Comparison of ENCODE assay signal across 23 cellular contexts in genomic region chr7:24958399-24958798, GRCh38.
"Had no signal": no experiment of that assay in that cellular context is flagged by ENCODE, and none has a peak within 500 bp of the region (broad histone marks: within the 10 kb centered on the region; RNA-seq: fewer than 3 reads in every experiment).

No MANE protein-coding gene starts in this region.

- ATAC-seq: activated CD4-positive, CD25-positive, alpha-beta regulatory T cell treated with anti-CD3 and anti-CD28 coated beads, Interleukin-2, amount 50 U/mL, for 24 hours; activated CD8-positive, alpha-beta T cell treated with anti-CD3 and anti-CD28 coated beads for 36 hours; activated T-cell treated with anti-CD3 and anti-CD28 coated beads, Interleukin-2, amount 50 U/mL, for 72 hours had no signal

- H3K4me3 ChIP-seq: Peyer's patch, SJCRH30 had no signal

- H3K27ac Mint-ChIP-seq: activated CD8-positive, alpha-beta T cell treated with anti-CD3 and anti-CD28 coated beads for 36 hours; activated naive CD4-positive, alpha-beta T cell treated with anti-CD3 and anti-CD28 coated beads, Interleukin-2, amount 10 ng/mL, durations not matched to agents 7 days and 5 days; activated naive CD8-positive, alpha-beta T cell treated with anti-CD3 and anti-CD28 coated beads for 36 hours; activated T-helper 2 cell treated with anti-CD3 and anti-CD28 coated beads, Interferon-gamma antibody, Interleukin-2, Interleukin-4, amounts not matched to agents 10 μg/mL and 5 μg/mL and 100 μg/mL, durations not matched to agents 14 hours and 24 hours and 36 hours had no signal

- H3K9ac ChIP-seq: SK-N-SH had no signal

- H3K4me2 ChIP-seq: SK-N-SH had no signal

- H3K27me3 ChIP-seq: Peyer's patch, SJCRH30 had no signal

- H3K9me3 Mint-ChIP-seq: activated CD8-positive, alpha-beta T cell treated with anti-CD3 and anti-CD28 coated beads for 36 hours; activated naive CD4-positive, alpha-beta T cell treated with anti-CD3 and anti-CD28 coated beads, Interleukin-2, amount 10 ng/mL, durations not matched to agents 7 days and 5 days; activated T-cell treated with anti-CD3 and anti-CD28 coated beads, Interleukin-2, amount 50 U/mL, for 72 hours had no signal

- H3K4me3 Mint-ChIP-seq: activated CD8-positive, alpha-beta T cell treated with anti-CD3 and anti-CD28 coated beads for 36 hours; activated naive CD4-positive, alpha-beta T cell treated with anti-CD3 and anti-CD28 coated beads, Interleukin-2, amount 10 ng/mL, durations not matched to agents 7 days and 5 days; activated naive CD8-positive, alpha-beta T cell treated with anti-CD3 and anti-CD28 coated beads for 36 hours; activated T-cell treated with anti-CD3 and anti-CD28 coated beads, Interleukin-2, amount 50 U/mL, for 72 hours had no signal

- DNase-seq: activated CD4-positive, alpha-beta T cell treated with anti-CD3 and anti-CD28 coated beads for 4 hours; activated CD8-positive, alpha-beta memory T cell treated with anti-CD3 and anti-CD28 coated beads, Interleukin-2, amount 50 U/mL, for 4 hours; activated CD8-positive, alpha-beta T cell treated with anti-CD3 and anti-CD28 coated beads for 36 hours; activated gamma-delta T cell treated with Interleukin-2 at 50 U/mL for 16 hours; activated naive CD4-positive, alpha-beta T cell treated with anti-CD3 and anti-CD28 coated beads, Interleukin-2, amount 10 ng/mL, durations not matched to agents 7 days and 5 days; activated naive CD8-positive, alpha-beta T cell treated with anti-CD3 and anti-CD28 coated beads for 36 hours; activated T-cell treated with anti-CD3 and anti-CD28 coated beads, Interleukin-2, amount 50 U/mL, for 72 hours; KBM-7; NCI-H1092; NCI-H1417; NCI-H1930; NCI-H2171 treated with DMSO at 0.1 percent for 48 hours; NCI-H226; NCI-H526; NCI-H82; NK-92 treated with Interleukin-12 subunit alpha and Interleukin-12 subunit beta, amount 100 ng/mL, for 24 hours; Peyer's patch; Right ventricle myocardium superior; SJCRH30; SK-N-SH had no signal

- H3K27me3 Mint-ChIP-seq: activated CD8-positive, alpha-beta T cell treated with anti-CD3 and anti-CD28 coated beads for 36 hours; activated naive CD4-positive, alpha-beta T cell treated with anti-CD3 and anti-CD28 coated beads, Interleukin-2, amount 10 ng/mL, durations not matched to agents 7 days and 5 days; activated naive CD8-positive, alpha-beta T cell treated with anti-CD3 and anti-CD28 coated beads for 36 hours had no signal

- H3K9me3 ChIP-seq: Peyer's patch, SJCRH30, SK-N-SH had no signal

- H3K27ac ChIP-seq: Peyer's patch, RWPE1, SJCRH30 had no signal

- H3K36me3 ChIP-seq: Peyer's patch, SJCRH30 had no signal
